Comparison of ENCODE assay signal across 12 cellular contexts in genomic region chr11:44946268-44946667, GRCh38. TPM values are rescaled to one million over a fixed set of nuclear protein-coding genes. Genes with fewer than 3 reads are reported as not detected.
DNase-seq lines count a peak whose midpoint lies in the region; ATAC-seq and TF ChIP-seq lines count a peak whose summit lies in the region.
"Had no signal": no experiment of that assay in that cellular context is flagged by ENCODE, and none has a peak within 500 bp of the region (broad histone marks: within the 10 kb centered on the region; RNA-seq: fewer than 3 reads in every experiment).

No MANE protein-coding gene starts in this region.

- H3K4me2 ChIP-seq in BLaER1, result peak overlapping the region; percentile 99

- no peak for TF ChIP-seq POLR2A in lower leg skin (IDR thresholded peaks at IDR 0.05)

- POLR2A ChIA-PET in GM10248 (lab: Yijun Ruan, JAX), result no interaction called here

- H3K4me3 ChIP-seq in BLaER1 (no peak overlapping the region), dorsolateral prefrontal cortex (peak overlapping the region in 4 of 59 donors; percentile 2 to 78 (median 10)), lower leg skin (ENCODE audit: low read depth, poor library complexity, severe bottlenecking) (no peak overlapping the region), skeletal muscle tissue (ENCODE audit: low read length in 3 of 3) (no peak overlapping the region)
- H3K4me3 ChIP-seq: ovary had no signal

- CTCF ChIA-PET in GM10248 (lab: Yijun Ruan, JAX), result interaction anchor here (1.9 to 24.4 kb wide), 4 partner anchors 9 to 156 kb away, joined by 5 to 899 read pairs (median 31); no protein-coding TSS in a partner anchor

- peaks cover 82% of the 10 kb centered on the region for H3K4me1 ChIP-seq in BLaER1
- H3K4me1 ChIP-seq in skeletal muscle tissue (ENCODE audit: control insufficient read depth in 3 of 3, insufficient read depth in 3 of 3, low read length in 3 of 3), result peaks cover 36 to 71% (median 50%) of the 10 kb centered on the region in 3 donors

- peak overlapping the region; percentile 91 for H3K27ac ChIP-seq in BLaER1
- H3K27ac ChIP-seq in dorsolateral prefrontal cortex, result peak overlapping the region in 14 of 59 donors; percentile 5 to 66 (median 26)
- H3K27ac ChIP-seq in skeletal muscle tissue (ENCODE audit: low read depth, low read length), result peak overlapping the region; percentile 15
- H3K27ac ChIP-seq: ovary had no signal

- no peaks in the 10 kb centered on the region for H3K9me3 ChIP-seq in BLaER1
- H3K9me3 ChIP-seq in skeletal muscle tissue (ENCODE audit: control insufficient read depth in 3 of 3, low read length in 3 of 3), result no peaks in the 10 kb centered on the region
- H3K9me3 ChIP-seq: ovary had no signal

- peak in 8 of 10 donors; percentile 48 to 77 (median 64) for DNase-seq in dorsolateral prefrontal cortex
- DNase-seq in lower leg skin (ENCODE audit: low spot score in 2 of 2), result peak; percentile 67 to 96
- DNase-seq in kidney tubule cell (ENCODE audit: low spot score), result no peak
- DNase-seq in NCI-H128 (lab: John Stamatoyannopoulos, UW; ENCODE audit: unreplicated experiment), result no peak
- no peak for DNase-seq in GM10248 (ENCODE audit: extremely low spot score)
- DNase-seq: Calu3, mammary epithelial cell, NCI-H1436 treated with DMSO at 0.1 percent for 48 hours had no signal

- H3K27me3 ChIP-seq in BLaER1 (no peaks in the 10 kb centered on the region), dorsolateral prefrontal cortex (peaks cover 0 to 22% (median 0%) of the 10 kb centered on the region in 45 donors), skeletal muscle tissue (ENCODE audit: control insufficient read depth in 3 of 3, insufficient read depth in 3 of 3, low read length in 3 of 3) (no peaks in the 10 kb centered on the region)
- H3K27me3 ChIP-seq: ovary had no signal

- no peak for ATAC-seq in activated CD4-positive, CD25-positive, alpha-beta regulatory T cell treated with anti-CD3 and anti-CD28 coated beads, Interleukin-2, amount 50 U/mL, for 24 hours

- WGBS in lower leg skin, 2 donors, result 59 to 68% methylated on average over 7 to 12 of the region's 12 CpGs

- intact Hi-C loops in dorsolateral prefrontal cortex (cut with DNase I) (no loop called here), lower leg skin (cut with DNase I; ENCODE audit: low total_unique reads) (no loop called here)

- peaks cover 69% of the 10 kb centered on the region for H4K20me1 ChIP-seq in BLaER1

- H3K9ac ChIP-seq in BLaER1 (peak overlapping the region; percentile 67), skeletal muscle tissue (ENCODE audit: low read depth in 1 of 3, low read length in 3 of 3) (no peak overlapping the region)

- TF ChIP-seq CTCF in dorsolateral prefrontal cortex (IDR thresholded peaks at IDR 0.05 in 54 of 56, conservative IDR thresholded peaks at IDR 0.05 in 2 of 56; ENCODE audit: low read depth in 1 of 56, partially characterized antibody in 56 of 56) (no peak), lower leg skin (IDR thresholded peaks at IDR 0.05) (no peak), GM10248 (IDR thresholded peaks at IDR 0.05; ENCODE audit: control extremely low read depth, extremely low read depth, low read depth, missing control alignments) (no peak)

- 0 out of 2 replicates have a peak, but pooled peaks cover 4% of the 10 kb centered on the region for H3K36me3 ChIP-seq in BLaER1
- H3K36me3 ChIP-seq in skeletal muscle tissue (ENCODE audit: control insufficient read depth in 3 of 3, insufficient read depth in 3 of 3, low read length in 3 of 3), result no peaks in the 10 kb centered on the region
- H3K36me3 ChIP-seq: ovary had no signal

RNA-seq across cellular contexts. Expression of gene TP53I11, which starts 4.4 kb away (rescaled TPM):
- 10 to 100 TPM in 119 of 120 experiments, 1 to 10 TPM in 1; 9.6 to 61.1 (median 25.7) TPM for total RNA-seq in dorsolateral prefrontal cortex
- 100 to 1,000 TPM in 1 of 4 donors, 10 to 100 TPM in 3; 42.4 to 128 (median 47.2) TPM for total RNA-seq in lower leg skin
- total RNA-seq in skeletal muscle tissue, result 6.8 TPM

Comparison
In these comparisons a context has a peak if more than half of its experiments do, and no peak if none do; other contexts are left out.
1. DNase-seq: peak in dorsolateral prefrontal cortex (8 of 10) and lower leg skin (2 of 2); none in kidney tubule cell (single experiment), NCI-H128 (single experiment) and GM10248 (single experiment).